In genomic region chrX:54496936-54497335, GRCh38 we compare ENCODE assay signal across 12 cellular contexts. TPM values are rescaled to one million over a fixed set of nuclear protein-coding genes. Genes with fewer than 3 reads are reported as not detected.
A peak's percentile ranks its signal among the peaks of the same experiment; 100 is the strongest.
DNase-seq lines count a peak whose midpoint lies in the region; ATAC-seq, FAIRE-seq and TF ChIP-seq lines count a peak whose summit lies in the region.
"Had no signal": no experiment of that assay in that cellular context is flagged by ENCODE, and none has a peak within 500 bp of the region (broad histone marks: within the 10 kb centered on the region; RNA-seq: fewer than 3 reads in every experiment).

No MANE protein-coding gene starts in this region.

- DNase-seq in CD4-positive, alpha-beta memory T cell = no peak
- DNase-seq in breast epithelium (ENCODE audit: low spot score in 2 of 2) (no peak), D721Med (ENCODE audit: insufficient read length, low spot score) (no peak)
- DNase-seq in effector memory CD4-positive, alpha-beta T cell = no peak
- DNase-seq in activated CD8-positive, alpha-beta memory T cell treated with anti-CD3 and anti-CD28 coated beads for 24 hours = no peak
- DNase-seq: esophagus squamous epithelium, NCI-H146, NCI-H526 had no signal

- H3K27me3 ChIP-seq in CD4-positive, alpha-beta memory T cell (ENCODE audit: insufficient read depth, low read length) = no peaks in the 10 kb centered on the region
- H3K27me3 ChIP-seq in breast epithelium (peaks cover 0 to 37% of the 10 kb centered on the region in 2 donors), neural cell (ENCODE audit: insufficient read depth, low read depth, low read length) (no peaks in the 10 kb centered on the region)
- H3K27me3 ChIP-seq in effector memory CD4-positive, alpha-beta T cell (replicated peaks; ENCODE audit: control insufficient read depth, insufficient read depth, low read length, poor library complexity, severe bottlenecking) = no peaks in the 10 kb centered on the region
- H3K27me3 ChIP-seq: esophagus squamous epithelium had no signal

- TF ChIP-seq POLR2A in breast epithelium (IDR thresholded peaks at IDR 0.05) = no peak

- peak overlapping the region in 1 of 7 donors; percentile 0 for H3K27ac Mint-ChIP-seq in CD4-positive, alpha-beta memory T cell

- no peak overlapping the region for H3K4me3 ChIP-seq in CD4-positive, alpha-beta memory T cell (ENCODE audit: low read length in 2 of 2)
- H3K4me3 ChIP-seq in HEK293 (ENCODE audit: low read depth, low read length) (no peak overlapping the region), breast epithelium (peak overlapping the region in 1 of 3 donors; percentile 65), neural cell (ENCODE audit: low read length) (peak overlapping the region; percentile 75)
- H3K4me3 ChIP-seq in effector memory CD4-positive, alpha-beta T cell (ENCODE audit: insufficient read depth, low read depth, low read length, poor library complexity, severe bottlenecking) = no peak overlapping the region
- H3K4me3 ChIP-seq: lung had no signal

- peaks cover 10 to 18% of the 10 kb centered on the region in 2 donors for H3K27me3 Mint-ChIP-seq in CD4-positive, alpha-beta memory T cell

- no peak for ATAC-seq in GM19035 (IDR thresholded peaks at IDR 0.05; ENCODE audit: unreplicated experiment)

- TF ChIP-seq RAD21 in neural cell (conservative IDR thresholded peaks at IDR 0.05) = no peak

- intact Hi-C loops in CD4-positive, alpha-beta memory T cell (cut with micrococcal nuclease) = no loop called here
- intact Hi-C loops in breast epithelium (cut with DNase I; ENCODE audit: low total_unique reads) = no loop called here

- H3K79me2 ChIP-seq in neural cell (replicated peaks; ENCODE audit: insufficient read depth, low read length) = peaks cover 27% of the 10 kb centered on the region

- H3F3A ChIP-seq in neural cell (ENCODE audit: insufficient read depth, low read length, poor library complexity, severe bottlenecking) = no peaks in the 10 kb centered on the region

- peaks cover 0 to 6% (median 1%) of the 10 kb centered on the region in 4 donors for H3K4me1 Mint-ChIP-seq in CD4-positive, alpha-beta memory T cell

- CTCF ChIA-PET in CD4-positive, alpha-beta memory T cell (lab: Charles Lee; ENCODE audit: partially characterized antibody) = no interaction called here
- CTCF ChIA-PET in HEK293 (lab: Yijun Ruan, JAX) = no interaction called here

- H3K9me2 ChIP-seq in neural cell (ENCODE audit: insufficient read depth, low read length) = no peaks in the 10 kb centered on the region

- H3K36me3 Mint-ChIP-seq in CD4-positive, alpha-beta memory T cell = no peaks in the 10 kb centered on the region

- POLR2A ChIA-PET in CD4-positive, alpha-beta memory T cell (lab: Charles Lee; ENCODE audit: partially characterized antibody) = no interaction called here
- POLR2A ChIA-PET in HEK293 (lab: Yijun Ruan, JAX) = no interaction called here

- no peaks in the 10 kb centered on the region for H3K9me3 ChIP-seq in CD4-positive, alpha-beta memory T cell (ENCODE audit: control insufficient read depth in 1 of 2, low read length in 2 of 2)
- H3K9me3 ChIP-seq in HEK293 (ENCODE audit: control insufficient read depth, insufficient read depth, low read depth, low read length) = no peaks in the 10 kb centered on the region
- no peaks in the 10 kb centered on the region for H3K9me3 ChIP-seq in breast epithelium
- H3K9me3 ChIP-seq in neural cell (ENCODE audit: low read length) = no peaks in the 10 kb centered on the region
- no peaks in the 10 kb centered on the region for H3K9me3 ChIP-seq in effector memory CD4-positive, alpha-beta T cell (ENCODE audit: control insufficient read depth, low read length)
- H3K9me3 ChIP-seq: esophagus squamous epithelium had no signal

- TF ChIP-seq CTCF in HEK293 (tag by site-specific recombination; IDR thresholded peaks at IDR 0.05) = no peak
- no peak for TF ChIP-seq CTCF in breast epithelium (IDR thresholded peaks at IDR 0.05)
- no peak for TF ChIP-seq CTCF in neural cell (IDR thresholded peaks at IDR 0.05; ENCODE audit: poor library complexity, severe bottlenecking)
- TF ChIP-seq CTCF in D721Med (IDR thresholded peaks at IDR 0.05; ENCODE audit: insufficient read depth, missing control alignments) = no peak

- H2AFZ ChIP-seq in neural cell (ENCODE audit: low read depth, low read length) = no peak overlapping the region

- no peak for TF ChIP-seq EP300 in neural cell (conservative IDR thresholded peaks at IDR 0.05; ENCODE audit: poor library complexity, severe bottlenecking)

- no peak overlapping the region for H3K4me2 ChIP-seq in neural cell (ENCODE audit: low read length)

- FAIRE-seq in D721Med (lab: Jason Lieb, UNC) = no peak

- peaks cover 0 to 1% (median 0%) of the 10 kb centered on the region in 8 donors for H3K9me3 Mint-ChIP-seq in CD4-positive, alpha-beta memory T cell

- H3K4me1 ChIP-seq in CD4-positive, alpha-beta memory T cell (ENCODE audit: insufficient read depth, low read length) = no peaks in the 10 kb centered on the region
- H3K4me1 ChIP-seq in HEK293 (ENCODE audit: control insufficient read depth, insufficient read depth, low read length) (peaks cover 5% of the 10 kb centered on the region), breast epithelium (no peaks in the 10 kb centered on the region)
- peaks cover 3% of the 10 kb centered on the region for H3K4me1 ChIP-seq in effector memory CD4-positive, alpha-beta T cell (ENCODE audit: control insufficient read depth, insufficient read depth, low read length, poor library complexity, severe bottlenecking)

- no peak overlapping the region for H3K27ac ChIP-seq in CD4-positive, alpha-beta memory T cell (ENCODE audit: low read depth, low read length)
- no peak overlapping the region for H3K27ac ChIP-seq in HEK293 (ENCODE audit: extremely low read depth, low read depth, low read length)
- H3K27ac ChIP-seq in breast epithelium = peak overlapping the region; percentile 60 to 73
- no peak overlapping the region for H3K27ac ChIP-seq in neural cell (ENCODE audit: low read length)
- no peak overlapping the region for H3K27ac ChIP-seq in effector memory CD4-positive, alpha-beta T cell (ENCODE audit: insufficient read depth, low read length, poor library complexity, severe bottlenecking)

- no peaks in the 10 kb centered on the region for H4K20me1 ChIP-seq in neural cell (ENCODE audit: insufficient read depth)

- H3K36me3 ChIP-seq in CD4-positive, alpha-beta memory T cell (ENCODE audit: insufficient read depth, low read length) = no peaks in the 10 kb centered on the region
- H3K36me3 ChIP-seq in HEK293 (ENCODE audit: control insufficient read depth in 2 of 2, insufficient read depth in 1 of 2, low read length in 2 of 2) = no peaks in the 10 kb centered on the region; a peak in 1 of 3 replicates
- H3K36me3 ChIP-seq in breast epithelium = no peaks in the 10 kb centered on the region
- H3K36me3 ChIP-seq in neural cell (ENCODE audit: insufficient read depth, low read length) = no peaks in the 10 kb centered on the region
- no peaks in the 10 kb centered on the region for H3K36me3 ChIP-seq in effector memory CD4-positive, alpha-beta T cell (ENCODE audit: control insufficient read depth, insufficient read depth, low read length)
- H3K36me3 ChIP-seq: esophagus squamous epithelium had no signal

- peak overlapping the region; percentile 49 to 77 (median 74) for H3K4me3 Mint-ChIP-seq in CD4-positive, alpha-beta memory T cell

- no peak overlapping the region for H3K9ac ChIP-seq in neural cell (ENCODE audit: low read length)

TF ChIP-seq in HEK293, 187 proteins besides CTCF, POLR2A, EP300 and RAD21:
- TF ChIP-seq ZBTB1 (tag by site-specific recombination; IDR thresholded peaks at IDR 0.05) = no peak
- no peak for TF ChIP-seq ZNF138 (tag by site-specific recombination; IDR thresholded peaks at IDR 0.05; ENCODE audit: borderline replicate concordance)
- peak; percentile 74 for TF ChIP-seq ZFHX2 (tag by site-specific recombination; conservative IDR thresholded peaks at IDR 0.05)
- TF ChIP-seq EGR2 (tag by site-specific recombination; IDR thresholded peaks at IDR 0.05; ENCODE audit: low read depth) = peak; percentile 88
TF ChIP-seq in HEK293: peak in this region for 2.

TF ChIP-seq in neural cell, 6 proteins besides CTCF, POLR2A, EP300 and RAD21 (continues in another document):
- TF ChIP-seq, protein P1, sequence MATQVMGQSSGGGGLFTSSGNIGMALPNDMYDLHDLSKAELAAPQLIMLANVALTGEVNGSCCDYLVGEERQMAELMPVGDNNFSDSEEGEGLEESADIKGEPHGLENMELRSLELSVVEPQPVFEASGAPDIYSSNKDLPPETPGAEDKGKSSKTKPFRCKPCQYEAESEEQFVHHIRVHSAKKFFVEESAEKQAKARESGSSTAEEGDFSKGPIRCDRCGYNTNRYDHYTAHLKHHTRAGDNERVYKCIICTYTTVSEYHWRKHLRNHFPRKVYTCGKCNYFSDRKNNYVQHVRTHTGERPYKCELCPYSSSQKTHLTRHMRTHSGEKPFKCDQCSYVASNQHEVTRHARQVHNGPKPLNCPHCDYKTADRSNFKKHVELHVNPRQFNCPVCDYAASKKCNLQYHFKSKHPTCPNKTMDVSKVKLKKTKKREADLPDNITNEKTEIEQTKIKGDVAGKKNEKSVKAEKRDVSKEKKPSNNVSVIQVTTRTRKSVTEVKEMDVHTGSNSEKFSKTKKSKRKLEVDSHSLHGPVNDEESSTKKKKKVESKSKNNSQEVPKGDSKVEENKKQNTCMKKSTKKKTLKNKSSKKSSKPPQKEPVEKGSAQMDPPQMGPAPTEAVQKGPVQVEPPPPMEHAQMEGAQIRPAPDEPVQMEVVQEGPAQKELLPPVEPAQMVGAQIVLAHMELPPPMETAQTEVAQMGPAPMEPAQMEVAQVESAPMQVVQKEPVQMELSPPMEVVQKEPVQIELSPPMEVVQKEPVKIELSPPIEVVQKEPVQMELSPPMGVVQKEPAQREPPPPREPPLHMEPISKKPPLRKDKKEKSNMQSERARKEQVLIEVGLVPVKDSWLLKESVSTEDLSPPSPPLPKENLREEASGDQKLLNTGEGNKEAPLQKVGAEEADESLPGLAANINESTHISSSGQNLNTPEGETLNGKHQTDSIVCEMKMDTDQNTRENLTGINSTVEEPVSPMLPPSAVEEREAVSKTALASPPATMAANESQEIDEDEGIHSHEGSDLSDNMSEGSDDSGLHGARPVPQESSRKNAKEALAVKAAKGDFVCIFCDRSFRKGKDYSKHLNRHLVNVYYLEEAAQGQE (IDR thresholded peaks at IDR 0.05; ENCODE audit: borderline replicate concordance) = no peak
- TF ChIP-seq SMC3 (conservative IDR thresholded peaks at IDR 0.05; ENCODE audit: poor library complexity) = no peak

RNA-seq across cellular contexts. Expression of gene FGD1, which starts 0.9 kb away (rescaled TPM):
- under 1 TPM in 1 of 2 experiments, not detected in 1; 0.11 TPM for total RNA-seq in CD4-positive, alpha-beta memory T cell
- 1 to 10 TPM in 1 of 2 donors, under 1 TPM in 1; 0.80 to 1.2 TPM for polyA plus RNA-seq in CD4-positive, alpha-beta memory T cell
- total RNA-seq in breast epithelium = 1 to 10 TPM; 2.6 to 3.7 (median 3.3) TPM
- 9.8 and 13.6 TPM in 2 replicates for polyA plus RNA-seq in neural cell
- polyA minus RNA-seq in neural cell = 14.6 and 15.7 TPM in 2 replicates

RNA-seq across cellular contexts. Expression of gene GNL3L, which starts 33.1 kb away (rescaled TPM):
- total RNA-seq in CD4-positive, alpha-beta memory T cell = 10 to 100 TPM; 41.7 to 45.1 TPM
- polyA plus RNA-seq in CD4-positive, alpha-beta memory T cell = 10 to 100 TPM; 22.8 to 34.7 TPM
- 10 to 100 TPM; 21.6 to 35.4 (median 26.5) TPM for total RNA-seq in breast epithelium
- polyA plus RNA-seq in neural cell = 6.6 and 7.1 TPM in 2 replicates
- 21.4 and 21.5 TPM in 2 replicates for polyA minus RNA-seq in neural cell

RNA-seq across cellular contexts. Expression of gene TSR2, which starts 56.7 kb away (rescaled TPM):
- total RNA-seq in CD4-positive, alpha-beta memory T cell = 10 to 100 TPM; 39.2 to 42.1 TPM
- 10 to 100 TPM; 65.8 to 78.1 TPM for polyA plus RNA-seq in CD4-positive, alpha-beta memory T cell
- 10 to 100 TPM; 20.1 to 23.3 (median 21.9) TPM for total RNA-seq in breast epithelium
- polyA plus RNA-seq in neural cell = 22.4 and 27.5 TPM in 2 replicates
- 11.2 and 12.6 TPM in 2 replicates for polyA minus RNA-seq in neural cell

Comparison
In these comparisons a context has a peak if more than half of its experiments do, and no peak if none do; other contexts are left out.
1. H3K27ac ChIP-seq: peak in breast epithelium (2 of 2); none in CD4-positive, alpha-beta memory T cell (single experiment), HEK293 (single experiment), neural cell (single experiment) and effector memory CD4-positive, alpha-beta T cell (single experiment).